In the genomic region with DNA sequence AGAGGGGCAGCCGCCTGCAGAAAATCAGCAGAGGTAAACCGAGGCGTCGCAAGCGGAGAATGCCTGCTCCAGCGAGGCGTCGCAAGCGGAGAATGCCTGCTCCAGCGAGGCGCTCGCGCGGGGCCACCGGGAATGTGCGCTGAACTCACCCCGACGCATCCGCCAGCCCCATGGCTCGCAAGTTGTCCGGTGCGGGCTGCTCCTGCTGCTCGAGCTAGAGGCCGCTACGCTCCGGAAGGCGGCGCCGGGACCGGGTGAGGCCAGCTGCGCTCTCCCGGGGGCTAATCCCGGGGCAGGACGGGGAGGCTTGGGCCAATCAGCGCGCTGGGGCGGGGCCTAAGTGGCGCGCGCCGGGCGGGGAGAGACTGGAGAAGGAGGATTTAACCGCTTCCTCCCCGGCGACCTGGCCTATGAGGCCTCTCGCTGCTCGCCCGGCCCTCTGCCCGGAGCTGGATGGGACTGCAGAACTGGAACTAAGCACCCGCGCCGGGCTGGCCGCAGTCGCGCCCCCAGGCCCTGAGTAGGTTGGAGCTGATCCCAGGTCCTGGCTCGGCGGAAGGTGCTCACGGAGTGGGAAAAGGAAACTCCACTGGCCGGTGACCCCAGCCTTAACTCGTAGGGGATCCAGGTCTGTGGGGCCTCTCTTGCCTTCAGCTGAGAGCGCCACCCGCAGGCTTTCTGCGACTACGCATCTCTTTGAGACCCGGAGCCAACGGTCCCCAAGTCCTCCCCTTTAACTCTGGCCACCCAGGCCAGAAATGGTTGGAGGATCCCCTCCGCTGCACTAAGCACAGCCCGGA, we compare ENCODE assay signal across 8 cellular contexts. TPM values are rescaled to one million over a fixed set of nuclear protein-coding genes. Genes with fewer than 3 reads are reported as not detected.
A peak's percentile ranks its signal among the peaks of the same experiment; 100 is the strongest.
DNase-seq lines count a peak whose midpoint lies in the region; ATAC-seq, FAIRE-seq and TF ChIP-seq lines count a peak whose summit lies in the region.

A gene with protein sequence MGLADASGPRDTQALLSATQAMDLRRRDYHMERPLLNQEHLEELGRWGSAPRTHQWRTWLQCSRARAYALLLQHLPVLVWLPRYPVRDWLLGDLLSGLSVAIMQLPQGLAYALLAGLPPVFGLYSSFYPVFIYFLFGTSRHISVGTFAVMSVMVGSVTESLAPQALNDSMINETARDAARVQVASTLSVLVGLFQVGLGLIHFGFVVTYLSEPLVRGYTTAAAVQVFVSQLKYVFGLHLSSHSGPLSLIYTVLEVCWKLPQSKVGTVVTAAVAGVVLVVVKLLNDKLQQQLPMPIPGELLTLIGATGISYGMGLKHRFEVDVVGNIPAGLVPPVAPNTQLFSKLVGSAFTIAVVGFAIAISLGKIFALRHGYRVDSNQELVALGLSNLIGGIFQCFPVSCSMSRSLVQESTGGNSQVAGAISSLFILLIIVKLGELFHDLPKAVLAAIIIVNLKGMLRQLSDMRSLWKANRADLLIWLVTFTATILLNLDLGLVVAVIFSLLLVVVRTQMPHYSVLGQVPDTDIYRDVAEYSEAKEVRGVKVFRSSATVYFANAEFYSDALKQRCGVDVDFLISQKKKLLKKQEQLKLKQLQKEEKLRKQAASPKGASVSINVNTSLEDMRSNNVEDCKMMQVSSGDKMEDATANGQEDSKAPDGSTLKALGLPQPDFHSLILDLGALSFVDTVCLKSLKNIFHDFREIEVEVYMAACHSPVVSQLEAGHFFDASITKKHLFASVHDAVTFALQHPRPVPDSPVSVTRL (minus strand): TSS at position 240 of the 800 bp plus-strand sequence. CDS start 68 bp downstream, at position 172.

- POLR2A ChIA-PET in activated naive CD8-positive, alpha-beta T cell treated with anti-CD3 and anti-CD28 coated beads, Interleukin-2, amount 10 ng/mL, durations not matched to agents 7 days and 5 days (lab: Charles Lee) = interaction anchor here (0.5 to 2.1 kb wide), 12 partner anchors 10 to 480 kb away, joined by 3 to 10 read pairs (median 3); a partner anchor contains a TSS

- no peaks in the 10 kb centered on the region for H3K9me3 ChIP-seq in SU-DHL-6 (ENCODE audit: insufficient read depth, low read length)
- H3K9me3 ChIP-seq in pancreas = no peaks in the 10 kb centered on the region
- H3K9me3 ChIP-seq in tibial artery = no peaks in the 10 kb centered on the region

- no peaks in the 10 kb centered on the region for H3K9me3 Mint-ChIP-seq in activated naive CD8-positive, alpha-beta T cell treated with anti-CD3 and anti-CD28 coated beads, Interleukin-2, amount 10 ng/mL, durations not matched to agents 7 days and 5 days

- WGBS in pancreas, 2 donors = 0 to 1% methylated on average over 65 to 68 of the region's 68 CpGs

- peak; percentile 81 for DNase-seq in NCI-H128 (lab: John Stamatoyannopoulos, UW; ENCODE audit: unreplicated experiment)
- DNase-seq in activated naive CD8-positive, alpha-beta T cell treated with anti-CD3 and anti-CD28 coated beads, Interleukin-2, amount 10 ng/mL, durations not matched to agents 7 days and 5 days = peak; percentile 97
- DNase-seq in Right ventricle myocardium inferior (ENCODE audit: missing footprints) = peak; percentile 99
- DNase-seq in pancreas = peak; percentile 96 to 99 (median 96)
- peak; percentile 96 to 98 for DNase-seq in tibial artery

- H3K4me1 ChIP-seq in pancreas (peaks cover 0 to 6% (median 0%) of the 10 kb centered on the region in 3 donors), tibial artery (peaks cover 0 to 47% (median 36%) of the 10 kb centered on the region in 4 donors)

- H3K36me3 ChIP-seq in SU-DHL-6 (ENCODE audit: low read length) (no peaks in the 10 kb centered on the region), pancreas (no peaks in the 10 kb centered on the region), tibial artery (peaks cover 30 to 34% (median 30%) of the 10 kb centered on the region in 3 donors)

- intact Hi-C loops in Right ventricle myocardium inferior (cut with DNase I) = loop anchor here (1.0 to 2.0 kb wide), 4 partner anchors 21 to 79 kb away; a partner anchor contains a TSS
- intact Hi-C loops in pancreas (cut with DNase I) = no loop called here
- intact Hi-C loops in tibial artery (cut with DNase I; ENCODE audit: low total_unique reads) = loop anchor here (10.0 kb wide), 1 partner anchor 171 kb away; a partner anchor contains a TSS

- H3K27ac ChIP-seq in SU-DHL-6 (ENCODE audit: low read depth, low read length) (peak within 1 kb of the TSS; percentile 54), pancreas (peak within 1 kb of the TSS; percentile 9 to 62 (median 54)), tibial artery (peak within 1 kb of the TSS; percentile 83 to 85)

- H3K9ac ChIP-seq in SU-DHL-6 (ENCODE audit: low read length) = peak within 1 kb of the TSS; percentile 88

- no peaks in the 10 kb centered on the region for H3F3A ChIP-seq in SU-DHL-6 (ENCODE audit: insufficient read depth)

- H3K4me3 Mint-ChIP-seq in activated naive CD8-positive, alpha-beta T cell treated with anti-CD3 and anti-CD28 coated beads, Interleukin-2, amount 10 ng/mL, durations not matched to agents 7 days and 5 days = peak within 1 kb of the TSS; percentile 90

- no peaks in the 10 kb centered on the region for H3K79me2 ChIP-seq in SU-DHL-6 (ENCODE audit: insufficient read depth, low read length)

- H4K20me1 ChIP-seq in SU-DHL-6 (ENCODE audit: low read depth, low read length) = no peaks in the 10 kb centered on the region

- H3K9me2 ChIP-seq in SU-DHL-6 (replicated peaks; ENCODE audit: insufficient read depth, low read length) = no peaks in the 10 kb centered on the region

- peak within 1 kb of the TSS; percentile 89 for H3K27ac Mint-ChIP-seq in activated naive CD8-positive, alpha-beta T cell treated with anti-CD3 and anti-CD28 coated beads, Interleukin-2, amount 10 ng/mL, durations not matched to agents 7 days and 5 days

- ATAC-seq in HG02759 (IDR thresholded peaks at IDR 0.05; ENCODE audit: unreplicated experiment) = peak; percentile 92
- peak; percentile 95 for ATAC-seq in activated naive CD8-positive, alpha-beta T cell treated with anti-CD3 and anti-CD28 coated beads, Interleukin-2, amount 10 ng/mL, durations not matched to agents 7 days and 5 days (ENCODE audit: low read depth)
- peak; percentile 99 for ATAC-seq in Right ventricle myocardium inferior
- peak; percentile 98 to 99 (median 98) for ATAC-seq in pancreas

- peaks cover 13% of the 10 kb centered on the region for H3K4me1 Mint-ChIP-seq in activated naive CD8-positive, alpha-beta T cell treated with anti-CD3 and anti-CD28 coated beads, Interleukin-2, amount 10 ng/mL, durations not matched to agents 7 days and 5 days

- no peaks in the 10 kb centered on the region for H3K27me3 Mint-ChIP-seq in activated naive CD8-positive, alpha-beta T cell treated with anti-CD3 and anti-CD28 coated beads, Interleukin-2, amount 10 ng/mL, durations not matched to agents 7 days and 5 days

- TF ChIP-seq CTCF in GM12872 (IDR thresholded peaks at IDR 0.05; ENCODE audit: insufficient read depth, low read depth, low read length) (peak; percentile 86), SU-DHL-6 (IDR thresholded peaks at IDR 0.05; ENCODE audit: insufficient read depth, low read length, poor library complexity, severe bottlenecking) (peak; percentile 58), pancreas (IDR thresholded peaks at IDR 0.05) (peak in 1 of 4 donors; percentile 9), tibial artery (IDR thresholded peaks at IDR 0.05) (peak; percentile 37 to 50)

- H3K4me3 ChIP-seq in SU-DHL-6 (ENCODE audit: insufficient read depth, low read length, poor library complexity, severe bottlenecking) = peak within 1 kb of the TSS; percentile 71
- H3K4me3 ChIP-seq in pancreas = peak within 1 kb of the TSS; percentile 62 to 94 (median 81)
- H3K4me3 ChIP-seq in tibial artery = peak within 1 kb of the TSS; percentile 78 to 90

- H3K4me2 ChIP-seq in SU-DHL-6 (ENCODE audit: low read depth, low read length, poor library complexity, severe bottlenecking) = peak within 1 kb of the TSS; percentile 66

- peak within 1 kb of the TSS; percentile 87 for H2AFZ ChIP-seq in SU-DHL-6 (ENCODE audit: low read depth, low read length, severe bottlenecking)

- H3K27me3 ChIP-seq in SU-DHL-6 (ENCODE audit: low read length) (no peaks in the 10 kb centered on the region), pancreas (no peaks in the 10 kb centered on the region), tibial artery (no peaks in the 10 kb centered on the region)

- H3K36me3 Mint-ChIP-seq in activated naive CD8-positive, alpha-beta T cell treated with anti-CD3 and anti-CD28 coated beads, Interleukin-2, amount 10 ng/mL, durations not matched to agents 7 days and 5 days = peaks cover 7% of the 10 kb centered on the region

- FAIRE-seq in pancreas (lab: Jason Lieb, UNC) = no peak

RNA-seq across cellular contexts. Expression of the gene that starts here (rescaled TPM):
- 10 to 100 TPM; 54.4 to 54.7 TPM for total RNA-seq in activated naive CD8-positive, alpha-beta T cell treated with anti-CD3 and anti-CD28 coated beads, Interleukin-2, amount 10 ng/mL, durations not matched to agents 7 days and 5 days
- total RNA-seq in Right ventricle myocardium inferior (14.1 TPM), pancreas (10 to 100 TPM in 2 of 6 donors, 1 to 10 TPM in 4; 6.2 to 15.9 (median 8.9) TPM)
- polyA plus RNA-seq in pancreas = 10 to 100 TPM; 25.2 to 32.1 TPM

Comparison
In these comparisons a context has a peak if more than half of its experiments do, and no peak if none do; other contexts are left out.
1. Peak in every context shown above with its lines: DNase-seq, ATAC-seq, H3K4me3 ChIP-seq and H3K27ac ChIP-seq.
2. intact Hi-C loops: an anchor here in Right ventricle myocardium inferior (1.0 to 2.0 kb wide) and tibial artery (10.0 kb wide); none called in pancreas.